ENCODE assay signal across 24 cellular contexts in the genomic region with DNA sequence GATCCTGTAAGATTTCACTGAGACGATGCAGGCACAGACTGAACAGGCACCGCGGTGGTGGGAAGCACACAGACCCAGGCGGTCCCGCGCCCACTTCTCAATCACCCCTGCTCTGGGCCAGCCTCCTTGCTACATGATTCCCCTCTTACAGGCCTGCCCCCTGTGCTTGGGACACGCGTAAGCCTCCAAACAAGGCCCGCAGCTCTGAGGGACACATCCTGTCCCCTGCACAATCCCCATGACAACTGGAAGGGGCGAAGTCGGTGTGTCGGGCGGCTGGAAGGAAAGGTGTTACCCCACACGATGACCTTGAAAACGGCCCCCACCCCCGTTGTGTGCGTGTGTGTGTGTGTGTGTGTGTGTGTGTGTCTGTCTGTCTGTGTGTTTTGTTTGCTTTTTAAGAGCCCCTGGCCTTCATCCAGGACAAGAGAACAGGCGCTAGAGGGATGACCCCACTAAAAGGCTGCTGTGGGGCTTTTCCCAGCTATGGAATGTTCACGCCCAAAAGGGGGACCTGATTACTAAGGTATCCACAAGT.
"Had no signal": no experiment of that assay in that cellular context is flagged by ENCODE, and none has a peak within 500 bp of the region (broad histone marks: within the 10 kb centered on the region; RNA-seq: fewer than 3 reads in every experiment).

No MANE protein-coding gene starts in this region.

- H3K4me3 Mint-ChIP-seq: activated CD4-positive, alpha-beta memory T cell treated with anti-CD3 and anti-CD28 coated beads, Interleukin-2, amount 10 ng/mL, durations not matched to agents 7 days and 5 days; activated CD4-positive, alpha-beta T cell treated with anti-CD3 and anti-CD28 coated beads for 36 hours; activated CD8-positive, alpha-beta memory T cell treated with anti-CD3 and anti-CD28 coated beads, Interleukin-2, amount 10 ng/mL, durations not matched to agents 7 days and 5 days; activated naive CD8-positive, alpha-beta T cell treated with anti-CD3 and anti-CD28 coated beads for 36 hours; activated T-helper 17 cell treated with anti-CD3 and anti-CD28 coated beads, Interleukin-2, amount 50 U/mL, for 72 hours; nephron progenitor cell; stimulated activated naive CD8-positive, alpha-beta T cell treated with anti-CD3 and anti-CD28 coated beads, Interleukin-15, amount 100 ng/mL, for 72 hours had no signal

- H3K27me3 ChIP-seq: right atrium auricular region, suprapubic skin had no signal

- FAIRE-seq: colon had no signal

- H3K27ac ChIP-seq: dorsolateral prefrontal cortex, epithelial cell of prostate, left lung, prostate gland, right atrium auricular region, suprapubic skin, transverse colon, WERI-Rb-1 had no signal

- DNase-seq: activated CD4-positive, alpha-beta memory T cell treated with anti-CD3 and anti-CD28 coated beads, Interleukin-2, amount 10 ng/mL, durations not matched to agents 7 days and 5 days; activated CD4-positive, alpha-beta T cell treated with anti-CD3 and anti-CD28 coated beads for 36 hours; activated CD8-positive, alpha-beta memory T cell treated with anti-CD3 and anti-CD28 coated beads, Interleukin-2, amount 10 ng/mL, durations not matched to agents 7 days and 5 days; activated naive CD4-positive, alpha-beta T cell; activated naive CD8-positive, alpha-beta T cell treated with anti-CD3 and anti-CD28 coated beads for 36 hours; amniotic stem cell; caudate nucleus; dorsolateral prefrontal cortex; foreskin fibroblast; glutamatergic neuron; hippocampal formation; islet precursor cell; left lung; nephron progenitor cell; stimulated activated naive CD8-positive, alpha-beta T cell treated with anti-CD3 and anti-CD28 coated beads, Interleukin-15, amount 100 ng/mL, for 72 hours; transverse colon; WERI-Rb-1 had no signal

- H3K4me3 ChIP-seq: dorsolateral prefrontal cortex, left lung, prostate gland, right atrium auricular region, skin epidermis, suprapubic skin, transverse colon had no signal

- H3K36me3 ChIP-seq: left lung, prostate gland, right atrium auricular region, suprapubic skin, transverse colon, WERI-Rb-1 had no signal

- ATAC-seq: activated CD4-positive, alpha-beta T cell treated with anti-CD3 and anti-CD28 coated beads for 36 hours; activated CD8-positive, alpha-beta memory T cell treated with anti-CD3 and anti-CD28 coated beads, Interleukin-2, amount 10 ng/mL, durations not matched to agents 7 days and 5 days; activated T-helper 17 cell treated with anti-CD3 and anti-CD28 coated beads, Interleukin-2, amount 50 U/mL, for 72 hours; left lung; stimulated activated naive CD8-positive, alpha-beta T cell treated with anti-CD3 and anti-CD28 coated beads, Interleukin-15, amount 100 ng/mL, for 72 hours had no signal

- H3K9me3 Mint-ChIP-seq: activated CD4-positive, alpha-beta memory T cell treated with anti-CD3 and anti-CD28 coated beads, Interleukin-2, amount 10 ng/mL, durations not matched to agents 7 days and 5 days; activated naive CD8-positive, alpha-beta T cell treated with anti-CD3 and anti-CD28 coated beads for 36 hours; activated T-helper 17 cell treated with anti-CD3 and anti-CD28 coated beads, Interleukin-2, amount 50 U/mL, for 72 hours; nephron progenitor cell; stimulated activated naive CD8-positive, alpha-beta T cell treated with anti-CD3 and anti-CD28 coated beads, Interleukin-15, amount 100 ng/mL, for 72 hours had no signal

- H3K9me3 ChIP-seq: left lung, prostate gland, right atrium auricular region, suprapubic skin, transverse colon had no signal

- H3K27ac Mint-ChIP-seq: activated CD4-positive, alpha-beta memory T cell treated with anti-CD3 and anti-CD28 coated beads, Interleukin-2, amount 10 ng/mL, durations not matched to agents 7 days and 5 days; activated CD4-positive, alpha-beta T cell treated with anti-CD3 and anti-CD28 coated beads for 36 hours; activated CD8-positive, alpha-beta memory T cell treated with anti-CD3 and anti-CD28 coated beads, Interleukin-2, amount 10 ng/mL, durations not matched to agents 7 days and 5 days; activated naive CD8-positive, alpha-beta T cell treated with anti-CD3 and anti-CD28 coated beads for 36 hours; activated T-helper 17 cell treated with anti-CD3 and anti-CD28 coated beads, Interleukin-2, amount 50 U/mL, for 72 hours; nephron progenitor cell; stimulated activated naive CD8-positive, alpha-beta T cell treated with anti-CD3 and anti-CD28 coated beads, Interleukin-15, amount 100 ng/mL, for 72 hours had no signal

- H3K36me3 Mint-ChIP-seq: activated CD8-positive, alpha-beta memory T cell treated with anti-CD3 and anti-CD28 coated beads, Interleukin-2, amount 10 ng/mL, durations not matched to agents 7 days and 5 days; activated naive CD8-positive, alpha-beta T cell treated with anti-CD3 and anti-CD28 coated beads for 36 hours had no signal
